Comparison of ENCODE assay signal across 19 cellular contexts in genomic region chr4:47856713-47857112, GRCh38. TPM values are rescaled to one million over a fixed set of nuclear protein-coding genes. Genes with fewer than 3 reads are reported as not detected.
DNase-seq lines count a peak whose midpoint lies in the region; ATAC-seq and TF ChIP-seq lines count a peak whose summit lies in the region.
"Had no signal": no experiment of that assay in that cellular context is flagged by ENCODE, and none has a peak within 500 bp of the region (broad histone marks: within the 10 kb centered on the region; RNA-seq: fewer than 3 reads in every experiment).

No MANE protein-coding gene starts in this region.

- in situ Hi-C loops in GM23248 (cut with MboI) = no loop called here
- in situ Hi-C loops in IMR-90 (cut with MboI; ENCODE audit: low sequenced_read_pairs) = loop anchor here (25.0 kb wide), 1 partner anchor 506 kb away; no protein-coding TSS in a partner anchor

- peaks cover 31% of the 10 kb centered on the region for H3F3A ChIP-seq in GM23248 (ENCODE audit: insufficient read depth)

- H3K9ac ChIP-seq in GM23248 (no peak overlapping the region), IMR-90 (ENCODE audit: low read depth, low read length) (no peak overlapping the region)

- H3K23ac ChIP-seq in IMR-90 (ENCODE audit: low read depth, low read length) = peak overlapping the region; percentile 54; the same call in 1 of the 2 replicates

- H2BK5ac ChIP-seq in IMR-90 (ENCODE audit: low read depth, low read length, poor library complexity, severe bottlenecking) = peak overlapping the region; percentile 96

- no peak for TF ChIP-seq POLR2A in IMR-90 (IDR thresholded peaks at IDR 0.05; ENCODE audit: low read depth, low read length)

- H3K9me1 ChIP-seq in IMR-90 (ENCODE audit: insufficient read depth, low read length) = no peaks in the 10 kb centered on the region

- H3K27ac ChIP-seq in GM23248 (peak overlapping the region; percentile 49), IMR-90 (ENCODE audit: insufficient read depth, low read length) (peak overlapping the region; percentile 79; the same call in 1 of the 2 replicates), upper lobe of right lung (no peak overlapping the region)
- H3K27ac ChIP-seq: HL-60 had no signal

- H3K4me2 ChIP-seq in GM23248 (ENCODE audit: unreplicated experiment) = no peak overlapping the region
- H3K4me2 ChIP-seq in IMR-90 (ENCODE audit: low read depth, low read length) = peak overlapping the region; percentile 8; the same call in 1 of the 2 replicates

- H4K91ac ChIP-seq in IMR-90 (ENCODE audit: insufficient read depth, low read depth, low read length) = 0 out of 2 replicates have a peak overlapping the region, but pooled peaks have one; percentile 38

- TF ChIP-seq RAD21 in IMR-90 (IDR thresholded peaks at IDR 0.05; ENCODE audit: low read length) = no peak

- H3K4ac ChIP-seq in IMR-90 (ENCODE audit: low read depth, low read length) = peak overlapping the region; percentile 70; the same call in 1 of the 2 replicates

- no peak overlapping the region for H3K4me3 ChIP-seq in GM23248
- no peak overlapping the region for H3K4me3 ChIP-seq in IMR-90 (ENCODE audit: insufficient read depth, low read depth, low read length)
- H3K4me3 ChIP-seq in upper lobe of right lung = no peak overlapping the region
- H3K4me3 ChIP-seq: K562 had no signal

- 0 out of 3 replicates have a peak overlapping the region, but pooled peaks have one; percentile 29 for H2BK15ac ChIP-seq in IMR-90 (ENCODE audit: low read depth, low read length)

- no peak overlapping the region for H3K56ac ChIP-seq in IMR-90 (ENCODE audit: extremely low read depth, insufficient read depth, low read length)

- CTCF ChIA-PET in IMR-90 (lab: Yijun Ruan, JAX) = interaction anchor here (0.7 to 1.3 kb wide), 3 partner anchors 17 to 172 kb away, joined by 3 to 4 read pairs (median 3); no protein-coding TSS in a partner anchor

- H3K27me3 ChIP-seq in GM23248 (replicated peaks; ENCODE audit: insufficient read depth) (no peaks in the 10 kb centered on the region), IMR-90 (ENCODE audit: control insufficient read depth, insufficient read depth, low read length) (no peaks in the 10 kb centered on the region), upper lobe of right lung (no peaks in the 10 kb centered on the region)
- H3K27me3 ChIP-seq: BE2C had no signal

- H2BK20ac ChIP-seq in IMR-90 (ENCODE audit: low read depth, low read length) = peak overlapping the region; percentile 38; the same call in 1 of the 2 replicates

- no peak for DNase-seq in GM23248
- no peak for DNase-seq in IMR-90
- DNase-seq in iris pigment epithelial cell (ENCODE audit: low read depth) = peak; percentile 62
- DNase-seq in upper lobe of right lung = no peak
- DNase-seq in NK-92 treated with Interleukin-12 subunit alpha and Interleukin-12 subunit beta, amount 100 ng/mL, for 24 hours (lab: John Stamatoyannopoulos, UW) = no peak
- DNase-seq: ACHN; BE2C; C1 segment of cervical spinal cord; CD4-positive, CD25-positive, alpha-beta regulatory T cell; CD8-positive, alpha-beta memory T cell; COR-L47; DMS 273 treated with DMSO at 0.1 percent for 48 hours; DMS53; H9 had no signal

- peak overlapping the region; percentile 47 for H3K18ac ChIP-seq in IMR-90 (ENCODE audit: low read depth, low read length)

- dilution Hi-C loops in IMR-90 (cut with HindIII; ENCODE audit: low sequenced_read_pairs, unreplicated experiment) = no loop called here

- no peak overlapping the region for H3K14ac ChIP-seq in IMR-90 (replicated peaks; ENCODE audit: low read depth, low read length)

- H4K5ac ChIP-seq in IMR-90 (ENCODE audit: low read depth, low read length) = peak overlapping the region; percentile 4

- no peak overlapping the region; the same call in 1 of the 2 replicates for H2AFZ ChIP-seq in GM23248
- H2AFZ ChIP-seq in IMR-90 (replicated peaks; ENCODE audit: low read length, poor library complexity) = no peak overlapping the region

- no peaks in the 10 kb centered on the region; the same call in 1 of the 2 replicates for H3K36me3 ChIP-seq in GM23248 (ENCODE audit: low read depth)
- peaks cover 2% of the 10 kb centered on the region; the same call in 1 of the 2 replicates for H3K36me3 ChIP-seq in IMR-90 (ENCODE audit: control insufficient read depth, insufficient read depth, low read length)
- peaks cover 17% of the 10 kb centered on the region for H3K36me3 ChIP-seq in upper lobe of right lung

- TF ChIP-seq CTCF in IMR-90 (conservative IDR thresholded peaks at IDR 0.05; ENCODE audit: low read depth, low read length) (no peak), upper lobe of right lung (IDR thresholded peaks at IDR 0.05) (no peak)

- POLR2A ChIA-PET in IMR-90 (lab: Charles Lee; ENCODE audit: unreplicated experiment) = no interaction called here

- H2AK5ac ChIP-seq in IMR-90 (ENCODE audit: low read depth, low read length) = no peak overlapping the region

- 0 out of 2 replicates have a peak, but pooled peaks cover 3% of the 10 kb centered on the region for H3K79me2 ChIP-seq in GM23248 (ENCODE audit: insufficient read depth)

- intact Hi-C loops in IMR-90 (cut with micrococcal nuclease) = loop anchor here (5.0 kb wide), 1 partner anchor 56 kb away; the partner anchor contains the start of gene NFXL1
- intact Hi-C loops in upper lobe of right lung (cut with DNase I) = no loop called here

- no peaks in the 10 kb centered on the region for H3K9me3 ChIP-seq in GM23248 (ENCODE audit: low read depth)
- peaks cover 2% of the 10 kb centered on the region; the same call in 1 of the 2 replicates for H3K9me3 ChIP-seq in IMR-90 (ENCODE audit: control insufficient read depth, insufficient read depth, low read length)
- H3K9me3 ChIP-seq in upper lobe of right lung = no peaks in the 10 kb centered on the region
- H3K9me3 ChIP-seq: BE2C had no signal

- H3K79me1 ChIP-seq in IMR-90 (ENCODE audit: low read depth in 1 of 2, low read length in 2 of 2) = peaks cover 0 to 7% of the 10 kb centered on the region in 2 experiments; a peak in 3 of 4 replicates

- H4K20me1 ChIP-seq in GM23248 (ENCODE audit: insufficient read depth) (no peaks in the 10 kb centered on the region), IMR-90 (ENCODE audit: insufficient read depth, low read length) (no peaks in the 10 kb centered on the region)

- H3K4me1 ChIP-seq in GM23248 (ENCODE audit: insufficient read depth) (peaks cover 51% of the 10 kb centered on the region), IMR-90 (ENCODE audit: control insufficient read depth, insufficient read depth, low read length) (peaks cover 2% of the 10 kb centered on the region; the same call in 1 of the 2 replicates), upper lobe of right lung (no peaks in the 10 kb centered on the region)
- H3K4me1 ChIP-seq: BE2C had no signal

- H2AK9ac ChIP-seq in IMR-90 (replicated peaks; ENCODE audit: low read depth, low read length, poor library complexity) = no peak overlapping the region

- ATAC-seq in IMR-90 (ENCODE audit: low read depth) (no peak), upper lobe of right lung (peak; percentile 42), HG02885 (IDR thresholded peaks at IDR 0.05; ENCODE audit: poor library complexity, unreplicated experiment) (no peak), HG03095 (IDR thresholded peaks at IDR 0.05; ENCODE audit: unreplicated experiment) (no peak)
- ATAC-seq: K562 had no signal

- no peaks in the 10 kb centered on the region for H3K9me2 ChIP-seq in GM23248 (ENCODE audit: insufficient read depth)

- BruUV-seq in IMR-90 (replicated peaks; lab: Mats Ljungman, UMichigan) = no TSS peak

- peak overlapping the region; percentile 10 to 78; a peak in 1 of 4 replicates for H4K8ac ChIP-seq in IMR-90 (ENCODE audit: low read depth in 2 of 2, low read length in 2 of 2)

- peak overlapping the region; percentile 50; the same call in 1 of the 2 replicates for H2BK120ac ChIP-seq in IMR-90 (ENCODE audit: low read depth, low read length)

- WGBS in GM23248 (ENCODE audit: low coverage in 1 of 2, low lambda C conversion rate in 2 of 2, missing lambda C conversion rate in 2 of 2), 2 experiments = 67 to 80% methylated on average over 1 of the region's 1 CpG
- 100% methylated on average over 1 of the region's 1 CpG; no CpG with 5 or more reads in 1 of the 2 experiments for WGBS in IMR-90 (ENCODE audit: extremely low coverage in 2 of 2, insufficient read length in 1 of 2), 2 experiments

TF ChIP-seq in IMR-90, 13 proteins besides CTCF, POLR2A, EP300 and RAD21:
- TF ChIP-seq FOS (IDR thresholded peaks at IDR 0.05; ENCODE audit: low read depth, low read length) = no peak
- TF ChIP-seq NFE2L2 (IDR thresholded peaks at IDR 0.05; ENCODE audit: low read depth, low read length) = no peak
- TF ChIP-seq CEBPB (IDR thresholded peaks at IDR 0.05; ENCODE audit: low read depth, low read length) = peak; percentile 44; the same call in 1 of the 2 replicates
- TF ChIP-seq RCOR1 (IDR thresholded peaks at IDR 0.05; ENCODE audit: insufficient replicate concordance, low read length) = no peak
- TF ChIP-seq CHD1 (IDR thresholded peaks at IDR 0.05; ENCODE audit: low read depth, low read length) = no peak
TF ChIP-seq in IMR-90: peak in this region for 1.

RNA-seq across cellular contexts. Expression of gene CORIN, which starts 18.8 kb away (rescaled TPM):
- total RNA-seq in GM23248 (2014; rRNA removed; shearing (Covaris generic)) = 0.63 and 0.86 TPM in 2 replicates
- polyA plus RNA-seq in GM23248 (2016; fragmentation: Nextera tagmentation; extraction: Ambion mirVana) (0.70 and 0.74 TPM in 2 replicates), IMR-90 (2012; rRNA removed) (19.2 and 24.7 TPM in 2 replicates)
- total RNA-seq in IMR-90 (2012; rRNA removed) (15.6 and 20.3 TPM in 2 replicates), upper lobe of right lung (3.7 TPM)
- polyA plus RNA-seq in IMR-90 (2012; cell fraction: cytosol; rRNA removed) = 12.7 and 13.8 TPM in 2 replicates
- polyA plus RNA-seq in IMR-90 (2012; cell fraction: nucleus; rRNA removed; ENCODE audit: low replicate concordance) = 9.0 and 31.6 TPM in 2 replicates
- total RNA-seq: A172 had no signal
- polyA plus RNA-seq: CD4-positive, CD25-positive, alpha-beta regulatory T cell had no signal

RNA-seq across cellular contexts. Expression of gene NFXL1, which starts 57.7 kb away (rescaled TPM):
- 3.8 and 4.6 TPM in 2 replicates for total RNA-seq in GM23248 (2014; rRNA removed; shearing (Covaris generic))
- polyA plus RNA-seq in GM23248 (2016; fragmentation: Nextera tagmentation; extraction: Ambion mirVana) (6.3 and 7.7 TPM in 2 replicates), IMR-90 (2012; rRNA removed) (11.7 and 13.9 TPM in 2 replicates)
- total RNA-seq in IMR-90 (2012; rRNA removed) (21.9 and 23.1 TPM in 2 replicates), upper lobe of right lung (11.7 TPM)
- 3.6 and 5.1 TPM in 2 replicates for polyA plus RNA-seq in IMR-90 (2012; cell fraction: cytosol; rRNA removed)
- polyA plus RNA-seq in IMR-90 (2012; cell fraction: nucleus; rRNA removed; ENCODE audit: low replicate concordance) = 10.4 and 59.6 TPM in 2 replicates
